36 cellular contexts compared by ENCODE assay signal in genomic region chr5:58204966-58205365, GRCh38.
"Had no signal": no experiment of that assay in that cellular context is flagged by ENCODE, and none has a peak within 500 bp of the region (broad histone marks: within the 10 kb centered on the region; RNA-seq: fewer than 3 reads in every experiment).

No MANE protein-coding gene starts in this region.

- H3K4me3 ChIP-seq: adrenal gland, coronary artery, dorsolateral prefrontal cortex had no signal

- H3K36me3 ChIP-seq: adrenal gland, brain microvascular endothelial cell had no signal

- H3K27ac Mint-ChIP-seq: activated CD4-positive, alpha-beta memory T cell treated with anti-CD3 and anti-CD28 coated beads for 36 hours; activated CD4-positive, alpha-beta T cell treated with anti-CD3 and anti-CD28 coated beads for 36 hours; activated CD4-positive, alpha-beta T cell treated with anti-CD3 and anti-CD28 coated beads, Interleukin-2, amount 10 ng/mL, durations not matched to agents 24 days and 14 days; activated CD8-positive, alpha-beta memory T cell treated with anti-CD3 and anti-CD28 coated beads, Interleukin-2, amount 10 ng/mL, durations not matched to agents 7 days and 5 days; activated CD8-positive, alpha-beta T cell treated with anti-CD3 and anti-CD28 coated beads, Interleukin-2, amount 10 ng/mL, durations not matched to agents 7 days and 5 days; activated naive CD4-positive, alpha-beta T cell treated with anti-CD3 and anti-CD28 coated beads for 36 hours; activated naive CD4-positive, alpha-beta T cell treated with anti-CD3 and anti-CD28 coated beads, Interleukin-2, amount 50 U/mL, for 24 hours; activated naive CD8-positive, alpha-beta T cell treated with anti-CD3 and anti-CD28 coated beads for 36 hours; activated naive CD8-positive, alpha-beta T cell treated with anti-CD3 and anti-CD28 coated beads, Interleukin-2, amount 50 U/mL, for 24 hours; activated T-helper 1 cell treated with anti-CD3 and anti-CD28 coated beads, Interleukin-12 subunit alpha, Interleukin-12 subunit beta, Interleukin-2, Interleukin-4 antibody, amounts not matched to agents 30 ng/mL and 10 ng/mL and 1 ng/mL, durations not matched to agents 14 hours and 24 hours and 36 hours; activated T-helper 2 cell treated with anti-CD3 and anti-CD28 coated beads, Interferon-gamma antibody, Interleukin-2, Interleukin-4, amounts not matched to agents 10 μg/mL and 5 μg/mL and 100 μg/mL, durations not matched to agents 14 hours and 24 hours and 36 hours; dendritic cell treated with granulocyte-macrophage colony-stimulating factor and Interleukin-4, amounts not matched to agents 40 ng/mL and 50 ng/mL, for 4 days; endodermal cell; T-cell; T-helper 17 cell; T-helper 2 cell treated with Interferon-gamma antibody and Interleukin-4, amounts not matched to agents 5 μg/mL and 100 μg/mL, for 36 hours had no signal

- ATAC-seq: activated CD4-positive, alpha-beta T cell treated with anti-CD3 and anti-CD28 coated beads for 36 hours; activated CD8-positive, alpha-beta memory T cell treated with anti-CD3 and anti-CD28 coated beads, Interleukin-2, amount 10 ng/mL, durations not matched to agents 7 days and 5 days; activated CD8-positive, alpha-beta T cell treated with anti-CD3 and anti-CD28 coated beads, Interleukin-2, amount 10 ng/mL, durations not matched to agents 7 days and 5 days; activated naive CD8-positive, alpha-beta T cell treated with anti-CD3 and anti-CD28 coated beads, Interleukin-2, amount 50 U/mL, for 24 hours; esophagus mucosa; T-cell; T-helper 17 cell had no signal

- H3K27me3 Mint-ChIP-seq: activated CD4-positive, alpha-beta T cell treated with anti-CD3 and anti-CD28 coated beads, Interleukin-2, amount 10 ng/mL, durations not matched to agents 24 days and 14 days; activated CD8-positive, alpha-beta memory T cell treated with anti-CD3 and anti-CD28 coated beads, Interleukin-2, amount 10 ng/mL, durations not matched to agents 7 days and 5 days; activated naive CD8-positive, alpha-beta T cell treated with anti-CD3 and anti-CD28 coated beads, Interleukin-2, amount 50 U/mL, for 24 hours; central memory CD8-positive, alpha-beta T cell had no signal

- DNase-seq: activated CD4-positive, alpha-beta memory T cell treated with anti-CD3 and anti-CD28 coated beads for 36 hours; activated CD4-positive, alpha-beta T cell treated with anti-CD3 and anti-CD28 coated beads for 36 hours; activated CD4-positive, alpha-beta T cell treated with anti-CD3 and anti-CD28 coated beads, Interleukin-2, amount 10 ng/mL, durations not matched to agents 24 days and 14 days; activated CD4-positive, CD25-positive, alpha-beta regulatory T cell; activated CD4-positive, CD25-positive, alpha-beta regulatory T cell treated with anti-CD3 and anti-CD28 coated beads, Interleukin-2, amount 50 U/mL, for 72 hours; activated CD8-positive, alpha-beta memory T cell treated with anti-CD3 and anti-CD28 coated beads, Interleukin-2, amount 10 ng/mL, durations not matched to agents 7 days and 5 days; activated CD8-positive, alpha-beta memory T cell treated with anti-CD3 and anti-CD28 coated beads, Interleukin-2, amount 50 U/mL, for 4 hours; activated CD8-positive, alpha-beta T cell treated with anti-CD3 and anti-CD28 coated beads, Interleukin-2, amount 10 ng/mL, durations not matched to agents 7 days and 5 days; activated effector memory CD4-positive, alpha-beta T cell treated with anti-CD3 and anti-CD28 coated beads, Interleukin-2, amount 50 U/mL, for 16 hours; activated naive CD4-positive, alpha-beta T cell treated with anti-CD3 and anti-CD28 coated beads for 36 hours; activated naive CD8-positive, alpha-beta T cell treated with anti-CD3 and anti-CD28 coated beads for 36 hours; activated naive CD8-positive, alpha-beta T cell treated with anti-CD3 and anti-CD28 coated beads, Interleukin-2, amount 50 U/mL, for 24 hours; activated T-cell treated with anti-CD3 and anti-CD28 coated beads, Interleukin-2, amount 50 U/mL, for 1 hour; activated T-cell treated with anti-CD3 and anti-CD28 coated beads, Interleukin-2, amount 50 U/mL, for 48 hours; adrenal gland; amygdala; brain microvascular endothelial cell; dorsolateral prefrontal cortex; effector memory CD4-positive, alpha-beta T cell; endodermal cell; foreskin fibroblast; head of caudate nucleus; T-cell; T-helper 17 cell; T1000 had no signal

- H3K9me3 Mint-ChIP-seq: activated CD4-positive, alpha-beta memory T cell treated with anti-CD3 and anti-CD28 coated beads for 36 hours; activated CD4-positive, alpha-beta T cell treated with anti-CD3 and anti-CD28 coated beads, Interleukin-2, amount 10 ng/mL, durations not matched to agents 24 days and 14 days; activated naive CD4-positive, alpha-beta T cell treated with anti-CD3 and anti-CD28 coated beads for 36 hours; activated naive CD4-positive, alpha-beta T cell treated with anti-CD3 and anti-CD28 coated beads, Interleukin-2, amount 50 U/mL, for 24 hours; activated naive CD8-positive, alpha-beta T cell treated with anti-CD3 and anti-CD28 coated beads for 36 hours; activated naive CD8-positive, alpha-beta T cell treated with anti-CD3 and anti-CD28 coated beads, Interleukin-2, amount 50 U/mL, for 24 hours; activated T-helper 1 cell treated with anti-CD3 and anti-CD28 coated beads, Interleukin-12 subunit alpha, Interleukin-12 subunit beta, Interleukin-2, Interleukin-4 antibody, amounts not matched to agents 30 ng/mL and 10 ng/mL and 1 ng/mL, durations not matched to agents 14 hours and 24 hours and 36 hours; activated T-helper 2 cell treated with anti-CD3 and anti-CD28 coated beads, Interferon-gamma antibody, Interleukin-2, Interleukin-4, amounts not matched to agents 10 μg/mL and 5 μg/mL and 100 μg/mL, durations not matched to agents 14 hours and 24 hours and 36 hours; dendritic cell treated with granulocyte-macrophage colony-stimulating factor and Interleukin-4, amounts not matched to agents 40 ng/mL and 50 ng/mL, for 4 days; endodermal cell; T-cell; T-helper 2 cell treated with Interferon-gamma antibody and Interleukin-4, amounts not matched to agents 5 μg/mL and 100 μg/mL, for 36 hours had no signal

- H3K36me3 Mint-ChIP-seq: activated CD4-positive, alpha-beta memory T cell treated with anti-CD3 and anti-CD28 coated beads for 36 hours; activated CD8-positive, alpha-beta memory T cell treated with anti-CD3 and anti-CD28 coated beads, Interleukin-2, amount 10 ng/mL, durations not matched to agents 7 days and 5 days; activated naive CD4-positive, alpha-beta T cell treated with anti-CD3 and anti-CD28 coated beads, Interleukin-2, amount 50 U/mL, for 24 hours; activated naive CD8-positive, alpha-beta T cell treated with anti-CD3 and anti-CD28 coated beads for 36 hours; T-cell had no signal

- H3K27me3 ChIP-seq: adrenal gland, brain microvascular endothelial cell, dorsolateral prefrontal cortex had no signal

- H3K4me1 Mint-ChIP-seq: activated CD4-positive, alpha-beta T cell treated with anti-CD3 and anti-CD28 coated beads for 36 hours; activated CD4-positive, alpha-beta T cell treated with anti-CD3 and anti-CD28 coated beads, Interleukin-2, amount 10 ng/mL, durations not matched to agents 24 days and 14 days; activated CD8-positive, alpha-beta memory T cell treated with anti-CD3 and anti-CD28 coated beads, Interleukin-2, amount 10 ng/mL, durations not matched to agents 7 days and 5 days; activated naive CD4-positive, alpha-beta T cell treated with anti-CD3 and anti-CD28 coated beads, Interleukin-2, amount 50 U/mL, for 24 hours; activated naive CD8-positive, alpha-beta T cell treated with anti-CD3 and anti-CD28 coated beads for 36 hours; activated naive CD8-positive, alpha-beta T cell treated with anti-CD3 and anti-CD28 coated beads, Interleukin-2, amount 50 U/mL, for 24 hours; central memory CD8-positive, alpha-beta T cell; endodermal cell; T-cell; T-helper 17 cell had no signal

- H3K4me3 Mint-ChIP-seq: activated CD4-positive, alpha-beta memory T cell treated with anti-CD3 and anti-CD28 coated beads for 36 hours; activated CD4-positive, alpha-beta T cell treated with anti-CD3 and anti-CD28 coated beads for 36 hours; activated CD4-positive, alpha-beta T cell treated with anti-CD3 and anti-CD28 coated beads, Interleukin-2, amount 10 ng/mL, durations not matched to agents 24 days and 14 days; activated CD8-positive, alpha-beta memory T cell treated with anti-CD3 and anti-CD28 coated beads, Interleukin-2, amount 10 ng/mL, durations not matched to agents 7 days and 5 days; activated CD8-positive, alpha-beta T cell treated with anti-CD3 and anti-CD28 coated beads, Interleukin-2, amount 10 ng/mL, durations not matched to agents 7 days and 5 days; activated naive CD4-positive, alpha-beta T cell treated with anti-CD3 and anti-CD28 coated beads for 36 hours; activated naive CD4-positive, alpha-beta T cell treated with anti-CD3 and anti-CD28 coated beads, Interleukin-2, amount 50 U/mL, for 24 hours; activated naive CD8-positive, alpha-beta T cell treated with anti-CD3 and anti-CD28 coated beads for 36 hours; activated naive CD8-positive, alpha-beta T cell treated with anti-CD3 and anti-CD28 coated beads, Interleukin-2, amount 50 U/mL, for 24 hours; activated T-helper 1 cell treated with anti-CD3 and anti-CD28 coated beads, Interleukin-12 subunit alpha, Interleukin-12 subunit beta, Interleukin-2, Interleukin-4 antibody, amounts not matched to agents 30 ng/mL and 10 ng/mL and 1 ng/mL, durations not matched to agents 14 hours and 24 hours and 36 hours; central memory CD8-positive, alpha-beta T cell; dendritic cell treated with granulocyte-macrophage colony-stimulating factor and Interleukin-4, amounts not matched to agents 40 ng/mL and 50 ng/mL, for 4 days; endodermal cell; T-cell; T-helper 17 cell; T-helper 2 cell treated with Interferon-gamma antibody and Interleukin-4, amounts not matched to agents 5 μg/mL and 100 μg/mL, for 36 hours had no signal

- H3K27ac ChIP-seq: adrenal gland, brain microvascular endothelial cell, coronary artery, dorsolateral prefrontal cortex had no signal

- H3K4me1 ChIP-seq: adrenal gland had no signal

- H3K9me3 ChIP-seq: adrenal gland had no signal

- FAIRE-seq: astrocyte, bronchial epithelial cell, frontal cortex had no signal
